In the genomic region with DNA sequence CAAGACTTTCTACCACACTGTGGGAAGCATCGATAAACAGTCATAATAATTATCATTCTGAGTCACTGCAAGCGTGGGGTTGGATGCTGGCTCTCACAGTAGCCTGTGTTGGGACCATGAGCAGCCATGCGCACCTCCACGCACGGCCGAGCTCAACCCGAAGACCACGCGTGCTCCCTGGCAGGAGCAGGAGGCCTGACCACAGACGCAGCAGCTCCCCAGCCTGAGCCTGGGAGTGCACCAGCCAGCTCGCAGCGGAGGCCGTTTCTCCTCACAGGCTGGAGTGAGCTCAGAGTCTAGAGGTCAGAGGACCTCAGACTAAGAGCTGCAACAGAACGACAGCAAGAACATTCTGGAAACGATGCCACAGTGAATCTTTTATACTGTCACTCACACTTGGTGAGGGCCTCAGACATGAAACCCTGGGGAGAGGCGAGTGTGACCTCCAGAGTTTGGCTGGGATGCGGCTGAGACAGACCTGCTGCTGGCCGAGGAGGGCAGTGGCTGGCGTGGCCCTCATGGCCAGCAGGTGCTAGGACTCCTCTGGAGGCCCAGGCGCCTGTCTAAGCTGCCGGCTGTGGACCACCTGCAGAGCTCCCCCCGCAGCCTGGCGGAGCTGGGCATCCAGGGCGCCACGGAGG, we compare ENCODE assay signal across 12 cellular contexts. TPM values are rescaled to one million over a fixed set of nuclear protein-coding genes. Genes with fewer than 3 reads are reported as not detected.
DNase-seq lines count a peak whose midpoint lies in the region; ATAC-seq and TF ChIP-seq lines count a peak whose summit lies in the region.
"Had no signal": no experiment of that assay in that cellular context is flagged by ENCODE, and none has a peak within 500 bp of the region (broad histone marks: within the 10 kb centered on the region; RNA-seq: fewer than 3 reads in every experiment).

No MANE protein-coding gene starts in this region.

- H3K4me3 ChIP-seq in Caco-2 (ENCODE audit: low read depth, low read length) (no peak overlapping the region), SK-N-SH (ENCODE audit: low read depth in 2 of 2, low read length in 1 of 2) (no peak overlapping the region), A673 (ENCODE audit: low read depth, low read length, poor library complexity, severe bottlenecking) (no peak overlapping the region), adrenal gland (no peak overlapping the region)
- no peak overlapping the region for H3K4me3 ChIP-seq in effector memory CD4-positive, alpha-beta T cell (ENCODE audit: insufficient read depth, low read depth, low read length, poor library complexity, severe bottlenecking)

- peak overlapping the region; percentile 63 for H3K27ac Mint-ChIP-seq in Caco-2 (ENCODE audit: unreplicated experiment)
- H3K27ac Mint-ChIP-seq: activated naive CD4-positive, alpha-beta T cell treated with anti-CD3 and anti-CD28 coated beads, Interleukin-2, amount 50 U/mL, for 24 hours; immature natural killer cell had no signal

- peaks cover 13% of the 10 kb centered on the region for H4K20me1 ChIP-seq in SK-N-SH (ENCODE audit: insufficient read depth)

- peak overlapping the region in 1 of 2 experiments; percentile 62; a peak in 2 of 4 replicates for H3K27ac ChIP-seq in SK-N-SH (ENCODE audit: low read depth in 2 of 2, low read length in 1 of 2)
- H3K27ac ChIP-seq in effector memory CD4-positive, alpha-beta T cell (ENCODE audit: insufficient read depth, low read length, poor library complexity, severe bottlenecking) = no peak overlapping the region
- H3K27ac ChIP-seq in A673 (ENCODE audit: low read depth, low read length, poor library complexity, severe bottlenecking) = no peak overlapping the region
- H3K27ac ChIP-seq in adrenal gland = no peak overlapping the region
- H3K27ac ChIP-seq: parathyroid adenoma had no signal

- H3K27me3 Mint-ChIP-seq in Caco-2 (ENCODE audit: insufficient read depth, unreplicated experiment) = no peaks in the 10 kb centered on the region
- H3K27me3 Mint-ChIP-seq: activated naive CD4-positive, alpha-beta T cell treated with anti-CD3 and anti-CD28 coated beads, Interleukin-2, amount 50 U/mL, for 24 hours had no signal

- no peak for TF ChIP-seq RAD21 in SK-N-SH (IDR thresholded peaks at IDR 0.05; ENCODE audit: low read length)

- WGBS in SK-N-SH (ENCODE audit: low lambda C conversion rate) = 89% methylated on average over 24 of the region's 25 CpGs
- 66 to 78% (median 73%) methylated on average over 9 to 25 of the region's 25 CpGs for WGBS in adrenal gland, 4 donors

- TF ChIP-seq POLR2A in GM18526 (IDR thresholded peaks at IDR 0.05; ENCODE audit: extremely low read depth, insufficient read length) (peak; percentile 9), adrenal gland (IDR thresholded peaks at IDR 0.05) (no peak)

- H3K27me3 ChIP-seq in Caco-2 (replicated peaks; ENCODE audit: control insufficient read depth, insufficient read depth, low read length) (no peaks in the 10 kb centered on the region), SK-N-SH (ENCODE audit: insufficient read depth) (no peaks in the 10 kb centered on the region), A673 (replicated peaks; ENCODE audit: insufficient read depth, low read depth, low read length, poor library complexity) (no peaks in the 10 kb centered on the region), adrenal gland (no peaks in the 10 kb centered on the region)
- no peaks in the 10 kb centered on the region for H3K27me3 ChIP-seq in effector memory CD4-positive, alpha-beta T cell (replicated peaks; ENCODE audit: control insufficient read depth, insufficient read depth, low read length, poor library complexity, severe bottlenecking)

- H3K36me3 ChIP-seq in Caco-2 (ENCODE audit: control insufficient read depth, insufficient read depth, low read length) (peaks cover 3% of the 10 kb centered on the region; the same call in 1 of the 2 replicates), SK-N-SH (replicated peaks in 1 of 2; ENCODE audit: control insufficient read depth in 1 of 2, insufficient read depth in 2 of 2, low read length in 1 of 2) (peaks cover 12 to 49% of the 10 kb centered on the region in 2 experiments), A673 (ENCODE audit: insufficient read depth, low read length, poor library complexity, severe bottlenecking) (peaks cover 14% of the 10 kb centered on the region), adrenal gland (replicated peaks in 1 of 2) (peaks cover 0 to 7% of the 10 kb centered on the region in 2 donors)
- H3K36me3 ChIP-seq in effector memory CD4-positive, alpha-beta T cell (ENCODE audit: control insufficient read depth, insufficient read depth, low read length) = peaks cover 9% of the 10 kb centered on the region

- peaks cover 6% of the 10 kb centered on the region for H3K4me1 Mint-ChIP-seq in Caco-2 (ENCODE audit: low read depth, unreplicated experiment)

- H3K9me2 ChIP-seq in SK-N-SH = no peaks in the 10 kb centered on the region

- no peak overlapping the region for H3K4me3 Mint-ChIP-seq in Caco-2 (ENCODE audit: unreplicated experiment)
- H3K4me3 Mint-ChIP-seq: activated naive CD4-positive, alpha-beta T cell treated with anti-CD3 and anti-CD28 coated beads, Interleukin-2, amount 50 U/mL, for 24 hours; immature natural killer cell had no signal

- TF ChIP-seq CTCF in Caco-2 (IDR thresholded peaks at IDR 0.05; ENCODE audit: insufficient read depth in 1 of 2, low read depth in 1 of 2, low read length in 1 of 2, severe bottlenecking in 1 of 2, unreplicated experiment in 1 of 2) = no peak
- TF ChIP-seq CTCF in SK-N-SH (IDR thresholded peaks at IDR 0.05) = no peak
- TF ChIP-seq CTCF in A673 (conservative IDR thresholded peaks at IDR 0.05; ENCODE audit: low read depth, low read length) = no peak
- no peak for TF ChIP-seq CTCF in adrenal gland (IDR thresholded peaks at IDR 0.05)

- BruUV-seq in Caco-2 (replicated peaks; lab: Mats Ljungman, UMichigan) (no TSS peak), A673 (replicated peaks; lab: Mats Ljungman, UMichigan) (no TSS peak)

- TF ChIP-seq EP300 in SK-N-SH (IDR thresholded peaks at IDR 0.05; ENCODE audit: borderline replicate concordance in 1 of 2, low read depth in 1 of 2, low read length in 1 of 2) = no peak

- no peak overlapping the region for H3K9ac ChIP-seq in SK-N-SH
- H3K9ac ChIP-seq: parathyroid adenoma had no signal

- CTCF ChIA-PET in Caco-2 (lab: Charles Lee) = no interaction called here
- CTCF ChIA-PET in SK-N-SH (lab: Yijun Ruan, JAX) = interaction anchor here (0.7 to 12.8 kb wide), 4 partner anchors 9 to 222 kb away, joined by 3 to 133 read pairs (median 3); no protein-coding TSS in a partner anchor
- CTCF ChIA-PET in A673 (lab: Charles Lee) = no interaction called here

- H3K36me3 Mint-ChIP-seq in Caco-2 (ENCODE audit: insufficient read depth, unreplicated experiment) = peaks cover 85% of the 10 kb centered on the region

- intact Hi-C loops in Caco-2 (cut with micrococcal nuclease; ENCODE audit: unreplicated experiment) (no loop called here), A673 (cut with micrococcal nuclease; ENCODE audit: unreplicated experiment) (no loop called here), adrenal gland (cut with DNase I) (no loop called here)

- peak; percentile 70 for ATAC-seq in left lobe of liver
- ATAC-seq in GM21723 (IDR thresholded peaks at IDR 0.05; ENCODE audit: unreplicated experiment) = no peak

- H3K4me1 ChIP-seq in Caco-2 (no peaks in the 10 kb centered on the region), SK-N-SH (ENCODE audit: control insufficient read depth in 1 of 2, insufficient read depth in 2 of 2, low read depth in 1 of 2, low read length in 1 of 2) (peaks cover 0 to 38% of the 10 kb centered on the region in 2 experiments; a peak in 1 of 4 replicates), A673 (ENCODE audit: insufficient read depth, low read length, poor library complexity, severe bottlenecking) (no peaks in the 10 kb centered on the region), adrenal gland (replicated peaks in 1 of 2) (peaks cover 4 to 7% of the 10 kb centered on the region in 2 donors)
- H3K4me1 ChIP-seq in effector memory CD4-positive, alpha-beta T cell (ENCODE audit: control insufficient read depth, insufficient read depth, low read length, poor library complexity, severe bottlenecking) = peaks cover 5% of the 10 kb centered on the region

- peaks cover 4% of the 10 kb centered on the region for H3F3A ChIP-seq in SK-N-SH (replicated peaks; ENCODE audit: insufficient read depth)

- H3K4me2 ChIP-seq in SK-N-SH = no peak overlapping the region

- POLR2A ChIA-PET in Caco-2 (lab: Charles Lee) = no interaction called here
- POLR2A ChIA-PET in SK-N-SH (lab: Yijun Ruan, JAX) = interaction anchor here (1.1 kb wide), 1 partner anchor 240 kb away, joined by 3 read pairs; no protein-coding TSS in a partner anchor
- POLR2A ChIA-PET in A673 (lab: Charles Lee; ENCODE audit: low non-redundant PET) = interaction anchor here (0.6 kb wide), 1 partner anchor 268 kb away, joined by 3 read pairs; no protein-coding TSS in a partner anchor

- H3K9me3 ChIP-seq in Caco-2 (peaks cover 6% of the 10 kb centered on the region; the same call in 1 of the 2 replicates), SK-N-SH (no peaks in the 10 kb centered on the region), A673 (ENCODE audit: low read depth, low read length, poor library complexity, severe bottlenecking) (no peaks in the 10 kb centered on the region), adrenal gland (replicated peaks in 1 of 3) (no peaks in the 10 kb centered on the region)
- no peaks in the 10 kb centered on the region for H3K9me3 ChIP-seq in effector memory CD4-positive, alpha-beta T cell (ENCODE audit: control insufficient read depth, low read length)

- no peaks in the 10 kb centered on the region for H3K9me3 Mint-ChIP-seq in Caco-2 (ENCODE audit: unreplicated experiment)
- H3K9me3 Mint-ChIP-seq: activated naive CD4-positive, alpha-beta T cell treated with anti-CD3 and anti-CD28 coated beads, Interleukin-2, amount 50 U/mL, for 24 hours; immature natural killer cell had no signal

- H3K79me2 ChIP-seq in SK-N-SH (ENCODE audit: insufficient read depth) = peaks cover 22% of the 10 kb centered on the region

- no peak overlapping the region for H2AFZ ChIP-seq in SK-N-SH (ENCODE audit: low read depth)
- H2AFZ ChIP-seq: parathyroid adenoma had no signal

- DNase-seq in Caco-2 (no peak), SK-N-SH (no peak), left lobe of liver (ENCODE audit: low spot score) (no peak), A673 (ENCODE audit: low spot score) (no peak), adrenal gland (no peak)
- DNase-seq in effector memory CD4-positive, alpha-beta T cell = no peak
- DNase-seq: immature natural killer cell, NCI-H69 had no signal

RNA-seq across cellular contexts. Expression of a gene that starts 6.0 kb away (rescaled TPM):
- total RNA-seq in Caco-2 (2022) = 65.0 and 66.7 TPM in 2 replicates
- 194 and 229 TPM in 2 replicates for polyA plus RNA-seq in SK-N-SH (2012; rRNA removed)
- polyA plus RNA-seq in SK-N-SH (2012; cell fraction: cytosol; rRNA removed) = 230 and 349 TPM in 2 replicates
- 139 and 227 TPM in 2 replicates for polyA plus RNA-seq in SK-N-SH (2012; cell fraction: nucleus; rRNA removed)
- total RNA-seq in left lobe of liver = 33.3 TPM
- total RNA-seq in A673 (2021) = 58.6 and 64.9 TPM in 2 replicates
- total RNA-seq in adrenal gland = 10 to 100 TPM; 25.3 to 80.9 (median 43.7) TPM
- polyA plus RNA-seq in adrenal gland = 10 to 100 TPM; 38.9 to 58.1 (median 52.9) TPM

RNA-seq across cellular contexts. Expression of a gene that starts 6.3 kb away (rescaled TPM):
- total RNA-seq in Caco-2 (2022) (38.7 and 40.3 TPM in 2 replicates), left lobe of liver (33.9 TPM), A673 (2021) (33.6 and 36.1 TPM in 2 replicates), adrenal gland (10 to 100 TPM; 10.9 to 67.2 (median 40.6) TPM)
- polyA plus RNA-seq in SK-N-SH (2012; rRNA removed) (35.3 and 36.1 TPM in 2 replicates), adrenal gland (100 to 1,000 TPM in 1 of 3 donors, 10 to 100 TPM in 1, 1 to 10 TPM in 1; 3.1 to 144 (median 68.1) TPM)
- polyA plus RNA-seq in SK-N-SH (2012; cell fraction: cytosol; rRNA removed) = 4.6 and 9.6 TPM in 2 replicates
- polyA plus RNA-seq in SK-N-SH (2012; cell fraction: nucleus; rRNA removed) = 379 and 617 TPM in 2 replicates

RNA-seq across cellular contexts. Expression of a gene that starts 22.4 kb away (rescaled TPM):
- total RNA-seq in Caco-2 (2022) (28.4 and 29.4 TPM in 2 replicates), left lobe of liver (2.1 TPM), A673 (2021) (27.1 and 36.3 TPM in 2 replicates), adrenal gland (10 to 100 TPM in 3 of 8 donors, 1 to 10 TPM in 5; 2.7 to 11.4 (median 8.2) TPM)
- polyA plus RNA-seq in SK-N-SH (2012; rRNA removed) (26.5 and 34.8 TPM in 2 replicates), adrenal gland (10 to 100 TPM in 2 of 3 donors, under 1 TPM in 1; 0.81 to 55.8 (median 27.2) TPM)
- 12.9 and 16.3 TPM in 2 replicates for polyA plus RNA-seq in SK-N-SH (2012; cell fraction: cytosol; rRNA removed)
- polyA plus RNA-seq in SK-N-SH (2012; cell fraction: nucleus; rRNA removed) = 196 and 378 TPM in 2 replicates

RNA-seq across cellular contexts. Expression of a gene that starts 50.0 kb away (rescaled TPM):
- total RNA-seq in Caco-2 (2022) (131 and 137 TPM in 2 replicates), left lobe of liver (101 TPM), A673 (2021) (75.1 and 77.3 TPM in 2 replicates), adrenal gland (100 to 1,000 TPM in 5 of 8 donors, 10 to 100 TPM in 3; 67.4 to 163 (median 102) TPM)
- polyA plus RNA-seq in SK-N-SH (2012; rRNA removed) (64.3 and 82.2 TPM in 2 replicates), adrenal gland (100 to 1,000 TPM in 2 of 3 donors, 10 to 100 TPM in 1; 17.6 to 190 (median 136) TPM)
- 29.3 and 49.2 TPM in 2 replicates for polyA plus RNA-seq in SK-N-SH (2012; cell fraction: cytosol; rRNA removed)
- polyA plus RNA-seq in SK-N-SH (2012; cell fraction: nucleus; rRNA removed) = 190 and 211 TPM in 2 replicates
